ENCODE assay signal across 1 cellular context in the genomic region with DNA sequence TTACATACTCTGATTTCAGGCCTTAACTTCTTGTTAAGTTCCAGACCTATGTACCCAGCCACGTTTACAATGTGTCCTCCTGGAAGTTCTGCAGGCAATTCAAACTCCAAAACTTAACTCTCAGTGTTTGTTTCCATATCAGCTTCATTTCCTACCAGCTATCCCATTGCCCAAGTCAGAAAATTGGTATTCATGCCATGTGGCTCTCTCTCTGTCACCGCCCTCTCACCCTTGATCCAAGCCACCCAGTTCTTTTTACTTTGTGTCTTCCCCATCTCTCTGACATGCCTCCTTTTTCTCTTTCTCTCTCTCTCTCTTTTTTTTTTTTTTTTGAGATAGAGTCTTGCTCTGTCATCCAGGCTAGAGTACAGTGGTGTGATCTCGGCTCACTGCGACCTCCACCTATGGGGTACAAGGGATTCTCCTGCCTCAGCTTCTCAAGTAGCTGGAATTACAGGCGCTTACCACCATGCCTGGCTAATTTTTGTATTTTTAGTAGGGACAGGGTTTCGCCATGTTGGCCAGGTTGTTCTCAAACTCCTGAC.
A peak's percentile ranks its signal among the peaks of the same experiment; 100 is the strongest.
TF ChIP-seq lines count a peak whose summit lies in the region.

No MANE protein-coding gene starts in this region.

TF ChIP-seq in K562, 482 proteins besides CTCF, POLR2A, EP300 and RAD21 (continued from another document):
- TF ChIP-seq, protein P1, sequence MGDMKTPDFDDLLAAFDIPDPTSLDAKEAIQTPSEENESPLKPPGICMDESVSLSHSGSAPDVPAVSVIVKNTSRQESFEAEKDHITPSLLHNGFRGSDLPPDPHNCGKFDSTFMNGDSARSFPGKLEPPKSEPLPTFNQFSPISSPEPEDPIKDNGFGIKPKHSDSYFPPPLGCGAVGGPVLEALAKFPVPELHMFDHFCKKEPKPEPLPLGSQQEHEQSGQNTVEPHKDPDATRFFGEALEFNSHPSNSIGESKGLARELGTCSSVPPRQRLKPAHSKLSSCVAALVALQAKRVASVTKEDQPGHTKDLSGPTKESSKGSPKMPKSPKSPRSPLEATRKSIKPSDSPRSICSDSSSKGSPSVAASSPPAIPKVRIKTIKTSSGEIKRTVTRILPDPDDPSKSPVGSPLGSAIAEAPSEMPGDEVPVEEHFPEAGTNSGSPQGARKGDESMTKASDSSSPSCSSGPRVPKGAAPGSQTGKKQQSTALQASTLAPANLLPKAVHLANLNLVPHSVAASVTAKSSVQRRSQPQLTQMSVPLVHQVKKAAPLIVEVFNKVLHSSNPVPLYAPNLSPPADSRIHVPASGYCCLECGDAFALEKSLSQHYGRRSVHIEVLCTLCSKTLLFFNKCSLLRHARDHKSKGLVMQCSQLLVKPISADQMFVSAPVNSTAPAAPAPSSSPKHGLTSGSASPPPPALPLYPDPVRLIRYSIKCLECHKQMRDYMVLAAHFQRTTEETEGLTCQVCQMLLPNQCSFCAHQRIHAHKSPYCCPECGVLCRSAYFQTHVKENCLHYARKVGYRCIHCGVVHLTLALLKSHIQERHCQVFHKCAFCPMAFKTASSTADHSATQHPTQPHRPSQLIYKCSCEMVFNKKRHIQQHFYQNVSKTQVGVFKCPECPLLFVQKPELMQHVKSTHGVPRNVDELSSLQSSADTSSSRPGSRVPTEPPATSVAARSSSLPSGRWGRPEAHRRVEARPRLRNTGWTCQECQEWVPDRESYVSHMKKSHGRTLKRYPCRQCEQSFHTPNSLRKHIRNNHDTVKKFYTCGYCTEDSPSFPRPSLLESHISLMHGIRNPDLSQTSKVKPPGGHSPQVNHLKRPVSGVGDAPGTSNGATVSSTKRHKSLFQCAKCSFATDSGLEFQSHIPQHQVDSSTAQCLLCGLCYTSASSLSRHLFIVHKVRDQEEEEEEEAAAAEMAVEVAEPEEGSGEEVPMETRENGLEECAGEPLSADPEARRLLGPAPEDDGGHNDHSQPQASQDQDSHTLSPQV (IDR thresholded peaks at IDR 0.05), result peak; percentile 73
- TF ChIP-seq, protein P2, sequence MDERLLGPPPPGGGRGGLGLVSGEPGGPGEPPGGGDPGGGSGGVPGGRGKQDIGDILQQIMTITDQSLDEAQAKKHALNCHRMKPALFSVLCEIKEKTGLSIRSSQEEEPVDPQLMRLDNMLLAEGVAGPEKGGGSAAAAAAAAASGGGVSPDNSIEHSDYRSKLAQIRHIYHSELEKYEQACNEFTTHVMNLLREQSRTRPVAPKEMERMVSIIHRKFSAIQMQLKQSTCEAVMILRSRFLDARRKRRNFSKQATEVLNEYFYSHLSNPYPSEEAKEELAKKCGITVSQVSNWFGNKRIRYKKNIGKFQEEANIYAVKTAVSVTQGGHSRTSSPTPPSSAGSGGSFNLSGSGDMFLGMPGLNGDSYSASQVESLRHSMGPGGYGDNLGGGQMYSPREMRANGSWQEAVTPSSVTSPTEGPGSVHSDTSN (CRISPR knock-in tag; IDR thresholded peaks at IDR 0.05; ENCODE audit: low read depth), result no peak
- TF ChIP-seq, protein P2 (tag; conservative IDR thresholded peaks at IDR 0.05; ENCODE audit: low read depth), result no peak
